10 cellular contexts compared by ENCODE assay signal in genomic region chr17:55285340-55286301, GRCh38. TPM values are rescaled to one million over a fixed set of nuclear protein-coding genes. Genes with fewer than 3 reads are reported as not detected.
DNase-seq lines count a peak whose midpoint lies in the region; ATAC-seq and TF ChIP-seq lines count a peak whose summit lies in the region.
"Had no signal": no experiment of that assay in that cellular context is flagged by ENCODE, and none has a peak within 500 bp of the region (broad histone marks: within the 10 kb centered on the region; RNA-seq: fewer than 3 reads in every experiment).

No MANE protein-coding gene starts in this region.

- peak; percentile 80 for DNase-seq in NCI-H1105 treated with DMSO at 0.1 percent for 48 hours (lab: John Stamatoyannopoulos, UW)
- peak; percentile 81 for DNase-seq in astrocyte of the spinal cord (ENCODE audit: low read depth, low spot score)
- DNase-seq in iris pigment epithelial cell (ENCODE audit: low read depth), result peak; percentile 92
- no peak for DNase-seq in Karpas-422

- peak overlapping the region; percentile 51 to 71 for H3K9ac ChIP-seq in stomach smooth muscle (ENCODE audit: low read length in 2 of 2)
- H3K9ac ChIP-seq in Karpas-422 (ENCODE audit: low read length), result no peak overlapping the region

- H3K36me3 ChIP-seq in stomach smooth muscle (ENCODE audit: control insufficient read depth in 2 of 2, insufficient read depth in 2 of 2, low read length in 2 of 2) (peaks cover 0 to 2% of the 10 kb centered on the region in 2 donors), Karpas-422 (ENCODE audit: insufficient read depth, low read length) (no peaks in the 10 kb centered on the region)

- H3K27ac ChIP-seq in stomach smooth muscle (ENCODE audit: low read length) (peak overlapping the region; percentile 98), Karpas-422 (ENCODE audit: low read length) (no peak overlapping the region)
- H3K27ac ChIP-seq: HL-60 had no signal

- H3K4me1 ChIP-seq in stomach smooth muscle (ENCODE audit: control insufficient read depth, insufficient read depth, low read length), result peaks cover 73% of the 10 kb centered on the region
- no peaks in the 10 kb centered on the region for H3K4me1 ChIP-seq in Karpas-422 (ENCODE audit: low read length)

- H4K20me1 ChIP-seq in Karpas-422 (ENCODE audit: insufficient read depth, low read depth, low read length), result no peaks in the 10 kb centered on the region

- H3K27me3 ChIP-seq in stomach smooth muscle (ENCODE audit: control insufficient read depth in 1 of 2, insufficient read depth in 2 of 2, low read length in 2 of 2), result no peaks in the 10 kb centered on the region
- no peaks in the 10 kb centered on the region for H3K27me3 ChIP-seq in Karpas-422 (ENCODE audit: low read length)

- in situ Hi-C loops in astrocyte of the spinal cord (cut with HindIII; ENCODE audit: low sequenced_read_pairs), result no loop called here

- H3K79me2 ChIP-seq in Karpas-422 (ENCODE audit: low read length), result no peaks in the 10 kb centered on the region

- H2AFZ ChIP-seq in Karpas-422 (ENCODE audit: low read length), result no peak overlapping the region

- H3K4me3 ChIP-seq in astrocyte of the spinal cord (ENCODE audit: low read depth, low read length) (no peak overlapping the region), stomach smooth muscle (ENCODE audit: low read length in 2 of 2) (peak overlapping the region; percentile 41 to 66), Karpas-422 (ENCODE audit: low read length) (no peak overlapping the region)

- no peak for TF ChIP-seq CTCF in astrocyte of the spinal cord (IDR thresholded peaks at IDR 0.05; ENCODE audit: low read depth, low read length)

- ATAC-seq in GM18502 (IDR thresholded peaks at IDR 0.05; ENCODE audit: poor library complexity, unreplicated experiment), result no peak
- ATAC-seq in HG02588 (IDR thresholded peaks at IDR 0.05; ENCODE audit: unreplicated experiment), result no peak
- ATAC-seq in GM18907 (IDR thresholded peaks at IDR 0.05; ENCODE audit: unreplicated experiment), result no peak

- no peak overlapping the region for H3K4me2 ChIP-seq in Karpas-422 (ENCODE audit: low read depth, low read length, poor library complexity, severe bottlenecking)

- no peaks in the 10 kb centered on the region for H3K9me2 ChIP-seq in Karpas-422 (replicated peaks; ENCODE audit: insufficient read depth, low read length)

- H3K9me3 ChIP-seq in stomach smooth muscle (ENCODE audit: control insufficient read depth in 2 of 2, low read length in 2 of 2) (no peaks in the 10 kb centered on the region), Karpas-422 (ENCODE audit: low read length) (no peaks in the 10 kb centered on the region)

RNA-seq across cellular contexts. Expression of gene HLF, which starts 20.9 kb away (rescaled TPM):
- not detected in 2 replicates for total RNA-seq in Karpas-422 (2014; rRNA removed; shearing (Covaris generic); ENCODE audit: low replicate concordance)
- total RNA-seq: glomerular endothelial cell had no signal

Comparison
In these comparisons a context has a peak if more than half of its experiments do, and no peak if none do; other contexts are left out.
1. H3K4me3 ChIP-seq: peak in stomach smooth muscle (2 of 2); none in astrocyte of the spinal cord (single experiment) and Karpas-422 (single experiment).